1 cellular context compared by ENCODE assay signal in genomic region chr9:98811051-98811650, GRCh38.
TF ChIP-seq lines count a peak whose summit lies in the region.

No MANE protein-coding gene starts in this region.

TF ChIP-seq in K562, 482 proteins besides CTCF, POLR2A, EP300 and RAD21 (continued from another document and continues in another):
- TF ChIP-seq THAP12 (CRISPR knock-in tag; IDR thresholded peaks at IDR 0.05) (no peak), MAX (CRISPR knock-in tag; IDR thresholded peaks at IDR 0.05) (no peak), ZNF592 (IDR thresholded peaks at IDR 0.05) (0 out of 2 replicates have a peak, but pooled peaks have one; percentile 3), ZMIZ1 (IDR thresholded peaks at IDR 0.05; ENCODE audit: low read depth in 2 of 2, low read length in 2 of 2) (no peak), SRF (CRISPR knock-in tag; IDR thresholded peaks at IDR 0.05) (no peak), CCAR2 (IDR thresholded peaks at IDR 0.05; ENCODE audit: low read depth, low read length) (no peak), ZNF57 (CRISPR knock-in tag; IDR thresholded peaks at IDR 0.05) (no peak), MYNN (IDR thresholded peaks at IDR 0.05) (no peak), MYNN (CRISPR knock-in tag; IDR thresholded peaks at IDR 0.05) (no peak), SREBF2 (CRISPR knock-in tag; IDR thresholded peaks at IDR 0.05) (no peak), CHCHD3 (CRISPR knock-in tag; IDR thresholded peaks at IDR 0.05) (no peak), ZNF175 (CRISPR knock-in tag; IDR thresholded peaks at IDR 0.05; ENCODE audit: low read depth) (no peak), DNMT1 (IDR thresholded peaks at IDR 0.05) (no peak), XRCC3 (IDR thresholded peaks at IDR 0.05) (no peak), ZNF584 (CRISPR knock-in tag; IDR thresholded peaks at IDR 0.05; ENCODE audit: low read depth) (no peak), RBFOX2 (IDR thresholded peaks at IDR 0.05; ENCODE audit: low read depth, low read length) (no peak), USF2 (CRISPR knock-in tag; IDR thresholded peaks at IDR 0.05) (no peak), IRF1 (CRISPR knock-in tag; IDR thresholded peaks at IDR 0.05; ENCODE audit: borderline replicate concordance) (no peak), ZNF253 (CRISPR knock-in tag; conservative IDR thresholded peaks at IDR 0.05) (no peak), SMARCA4 (IDR thresholded peaks at IDR 0.05) (no peak), CREB1 (IDR thresholded peaks at IDR 0.05) (no peak), CREB1 (CRISPR knock-in tag; IDR thresholded peaks at IDR 0.05) (no peak), ZNF408 (CRISPR knock-in tag; IDR thresholded peaks at IDR 0.05; ENCODE audit: low read depth) (no peak), ZNF24 (IDR thresholded peaks at IDR 0.05) (no peak), TAL1 (IDR thresholded peaks at IDR 0.05) (no peak), CBX8 (IDR thresholded peaks at IDR 0.05; ENCODE audit: borderline replicate concordance, extremely low read depth, low read depth, low read length, poor library complexity, severe bottlenecking) (no peak), POLR3G (IDR thresholded peaks at IDR 0.05; ENCODE audit: extremely low read depth, insufficient read length, insufficient replicate concordance) (no peak), SMAD2 (IDR thresholded peaks at IDR 0.05; ENCODE audit: low read depth, low read length) (no peak), PYGO2 (tag; IDR thresholded peaks at IDR 0.05) (no peak), ZBTB8A (IDR thresholded peaks at IDR 0.05; ENCODE audit: partially characterized antibody) (no peak), STAG1 (CRISPR knock-in tag; IDR thresholded peaks at IDR 0.05; ENCODE audit: borderline replicate concordance) (no peak), EHMT2 (IDR thresholded peaks at IDR 0.05) (no peak), HDAC8 (tag; IDR thresholded peaks at IDR 0.05) (no peak), RBM17 (IDR thresholded peaks at IDR 0.05; ENCODE audit: borderline replicate concordance, low read depth, low read length) (no peak)
- TF ChIP-seq, protein P1, sequence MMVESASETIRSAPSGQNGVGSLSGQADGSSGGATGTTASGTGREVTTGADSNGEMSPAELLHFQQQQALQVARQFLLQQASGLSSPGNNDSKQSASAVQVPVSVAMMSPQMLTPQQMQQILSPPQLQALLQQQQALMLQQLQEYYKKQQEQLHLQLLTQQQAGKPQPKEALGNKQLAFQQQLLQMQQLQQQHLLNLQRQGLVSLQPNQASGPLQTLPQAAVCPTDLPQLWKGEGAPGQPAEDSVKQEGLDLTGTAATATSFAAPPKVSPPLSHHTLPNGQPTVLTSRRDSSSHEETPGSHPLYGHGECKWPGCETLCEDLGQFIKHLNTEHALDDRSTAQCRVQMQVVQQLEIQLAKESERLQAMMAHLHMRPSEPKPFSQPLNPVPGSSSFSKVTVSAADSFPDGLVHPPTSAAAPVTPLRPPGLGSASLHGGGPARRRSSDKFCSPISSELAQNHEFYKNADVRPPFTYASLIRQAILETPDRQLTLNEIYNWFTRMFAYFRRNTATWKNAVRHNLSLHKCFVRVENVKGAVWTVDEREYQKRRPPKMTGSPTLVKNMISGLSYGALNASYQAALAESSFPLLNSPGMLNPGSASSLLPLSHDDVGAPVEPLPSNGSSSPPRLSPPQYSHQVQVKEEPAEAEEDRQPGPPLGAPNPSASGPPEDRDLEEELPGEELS (CRISPR knock-in tag; IDR thresholded peaks at IDR 0.05; ENCODE audit: borderline replicate concordance) = no peak
- TF ChIP-seq, protein P2, sequence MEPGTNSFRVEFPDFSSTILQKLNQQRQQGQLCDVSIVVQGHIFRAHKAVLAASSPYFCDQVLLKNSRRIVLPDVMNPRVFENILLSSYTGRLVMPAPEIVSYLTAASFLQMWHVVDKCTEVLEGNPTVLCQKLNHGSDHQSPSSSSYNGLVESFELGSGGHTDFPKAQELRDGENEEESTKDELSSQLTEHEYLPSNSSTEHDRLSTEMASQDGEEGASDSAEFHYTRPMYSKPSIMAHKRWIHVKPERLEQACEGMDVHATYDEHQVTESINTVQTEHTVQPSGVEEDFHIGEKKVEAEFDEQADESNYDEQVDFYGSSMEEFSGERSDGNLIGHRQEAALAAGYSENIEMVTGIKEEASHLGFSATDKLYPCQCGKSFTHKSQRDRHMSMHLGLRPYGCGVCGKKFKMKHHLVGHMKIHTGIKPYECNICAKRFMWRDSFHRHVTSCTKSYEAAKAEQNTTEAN (CRISPR knock-in tag; IDR thresholded peaks at IDR 0.05) = no peak
- TF ChIP-seq, protein P3, sequence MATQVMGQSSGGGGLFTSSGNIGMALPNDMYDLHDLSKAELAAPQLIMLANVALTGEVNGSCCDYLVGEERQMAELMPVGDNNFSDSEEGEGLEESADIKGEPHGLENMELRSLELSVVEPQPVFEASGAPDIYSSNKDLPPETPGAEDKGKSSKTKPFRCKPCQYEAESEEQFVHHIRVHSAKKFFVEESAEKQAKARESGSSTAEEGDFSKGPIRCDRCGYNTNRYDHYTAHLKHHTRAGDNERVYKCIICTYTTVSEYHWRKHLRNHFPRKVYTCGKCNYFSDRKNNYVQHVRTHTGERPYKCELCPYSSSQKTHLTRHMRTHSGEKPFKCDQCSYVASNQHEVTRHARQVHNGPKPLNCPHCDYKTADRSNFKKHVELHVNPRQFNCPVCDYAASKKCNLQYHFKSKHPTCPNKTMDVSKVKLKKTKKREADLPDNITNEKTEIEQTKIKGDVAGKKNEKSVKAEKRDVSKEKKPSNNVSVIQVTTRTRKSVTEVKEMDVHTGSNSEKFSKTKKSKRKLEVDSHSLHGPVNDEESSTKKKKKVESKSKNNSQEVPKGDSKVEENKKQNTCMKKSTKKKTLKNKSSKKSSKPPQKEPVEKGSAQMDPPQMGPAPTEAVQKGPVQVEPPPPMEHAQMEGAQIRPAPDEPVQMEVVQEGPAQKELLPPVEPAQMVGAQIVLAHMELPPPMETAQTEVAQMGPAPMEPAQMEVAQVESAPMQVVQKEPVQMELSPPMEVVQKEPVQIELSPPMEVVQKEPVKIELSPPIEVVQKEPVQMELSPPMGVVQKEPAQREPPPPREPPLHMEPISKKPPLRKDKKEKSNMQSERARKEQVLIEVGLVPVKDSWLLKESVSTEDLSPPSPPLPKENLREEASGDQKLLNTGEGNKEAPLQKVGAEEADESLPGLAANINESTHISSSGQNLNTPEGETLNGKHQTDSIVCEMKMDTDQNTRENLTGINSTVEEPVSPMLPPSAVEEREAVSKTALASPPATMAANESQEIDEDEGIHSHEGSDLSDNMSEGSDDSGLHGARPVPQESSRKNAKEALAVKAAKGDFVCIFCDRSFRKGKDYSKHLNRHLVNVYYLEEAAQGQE (CRISPR knock-in tag; IDR thresholded peaks at IDR 0.05; ENCODE audit: low read depth) = no peak
